1 cellular context compared by ENCODE assay signal in genomic region chr1:95340056-95340455, GRCh38.
TF ChIP-seq lines count a peak whose summit lies in the region.

No MANE protein-coding gene starts in this region.

TF ChIP-seq in WTC11, 78 proteins besides CTCF, POLR2A, EP300 and RAD21 (continued from another document):
- TF ChIP-seq, protein P1, sequence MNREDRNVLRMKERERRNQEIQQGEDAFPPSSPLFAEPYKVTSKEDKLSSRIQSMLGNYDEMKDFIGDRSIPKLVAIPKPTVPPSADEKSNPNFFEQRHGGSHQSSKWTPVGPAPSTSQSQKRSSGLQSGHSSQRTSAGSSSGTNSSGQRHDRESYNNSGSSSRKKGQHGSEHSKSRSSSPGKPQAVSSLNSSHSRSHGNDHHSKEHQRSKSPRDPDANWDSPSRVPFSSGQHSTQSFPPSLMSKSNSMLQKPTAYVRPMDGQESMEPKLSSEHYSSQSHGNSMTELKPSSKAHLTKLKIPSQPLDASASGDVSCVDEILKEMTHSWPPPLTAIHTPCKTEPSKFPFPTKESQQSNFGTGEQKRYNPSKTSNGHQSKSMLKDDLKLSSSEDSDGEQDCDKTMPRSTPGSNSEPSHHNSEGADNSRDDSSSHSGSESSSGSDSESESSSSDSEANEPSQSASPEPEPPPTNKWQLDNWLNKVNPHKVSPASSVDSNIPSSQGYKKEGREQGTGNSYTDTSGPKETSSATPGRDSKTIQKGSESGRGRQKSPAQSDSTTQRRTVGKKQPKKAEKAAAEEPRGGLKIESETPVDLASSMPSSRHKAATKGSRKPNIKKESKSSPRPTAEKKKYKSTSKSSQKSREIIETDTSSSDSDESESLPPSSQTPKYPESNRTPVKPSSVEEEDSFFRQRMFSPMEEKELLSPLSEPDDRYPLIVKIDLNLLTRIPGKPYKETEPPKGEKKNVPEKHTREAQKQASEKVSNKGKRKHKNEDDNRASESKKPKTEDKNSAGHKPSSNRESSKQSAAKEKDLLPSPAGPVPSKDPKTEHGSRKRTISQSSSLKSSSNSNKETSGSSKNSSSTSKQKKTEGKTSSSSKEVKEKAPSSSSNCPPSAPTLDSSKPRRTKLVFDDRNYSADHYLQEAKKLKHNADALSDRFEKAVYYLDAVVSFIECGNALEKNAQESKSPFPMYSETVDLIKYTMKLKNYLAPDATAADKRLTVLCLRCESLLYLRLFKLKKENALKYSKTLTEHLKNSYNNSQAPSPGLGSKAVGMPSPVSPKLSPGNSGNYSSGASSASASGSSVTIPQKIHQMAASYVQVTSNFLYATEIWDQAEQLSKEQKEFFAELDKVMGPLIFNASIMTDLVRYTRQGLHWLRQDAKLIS (CRISPR knock-in tag; IDR thresholded peaks at IDR 0.05; ENCODE audit: borderline replicate concordance), result no peak
- TF ChIP-seq, protein P2, sequence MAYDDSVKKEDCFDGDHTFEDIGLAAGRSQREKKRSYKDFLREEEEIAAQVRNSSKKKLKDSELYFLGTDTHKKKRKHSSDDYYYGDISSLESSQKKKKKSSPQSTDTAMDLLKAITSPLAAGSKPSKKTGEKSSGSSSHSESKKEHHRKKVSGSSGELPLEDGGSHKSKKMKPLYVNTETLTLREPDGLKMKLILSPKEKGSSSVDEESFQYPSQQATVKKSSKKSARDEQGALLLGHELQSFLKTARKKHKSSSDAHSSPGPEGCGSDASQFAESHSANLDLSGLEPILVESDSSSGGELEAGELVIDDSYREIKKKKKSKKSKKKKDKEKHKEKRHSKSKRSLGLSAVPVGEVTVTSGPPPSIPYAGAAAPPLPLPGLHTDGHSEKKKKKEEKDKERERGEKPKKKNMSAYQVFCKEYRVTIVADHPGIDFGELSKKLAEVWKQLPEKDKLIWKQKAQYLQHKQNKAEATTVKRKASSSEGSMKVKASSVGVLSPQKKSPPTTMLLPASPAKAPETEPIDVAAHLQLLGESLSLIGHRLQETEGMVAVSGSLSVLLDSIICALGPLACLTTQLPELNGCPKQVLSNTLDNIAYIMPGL (CRISPR knock-in tag; IDR thresholded peaks at IDR 0.05), result no peak
- TF ChIP-seq SP1 (CRISPR knock-in tag; conservative IDR thresholded peaks at IDR 0.05) (no peak), E2F4 (CRISPR knock-in tag; IDR thresholded peaks at IDR 0.05; ENCODE audit: borderline replicate concordance, low read depth) (no peak), NFATC4 (CRISPR knock-in tag; IDR thresholded peaks at IDR 0.05) (no peak), ZNF138 (CRISPR knock-in tag; conservative IDR thresholded peaks at IDR 0.05) (no peak), MXD4 (CRISPR knock-in tag; IDR thresholded peaks at IDR 0.05; ENCODE audit: borderline replicate concordance) (no peak), CBFB (CRISPR knock-in tag; IDR thresholded peaks at IDR 0.05; ENCODE audit: low read depth) (no peak), ETV6 (CRISPR knock-in tag; IDR thresholded peaks at IDR 0.05) (no peak), ZBTB21 (CRISPR knock-in tag; IDR thresholded peaks at IDR 0.05; ENCODE audit: borderline replicate concordance) (no peak)
- TF ChIP-seq, protein P3, sequence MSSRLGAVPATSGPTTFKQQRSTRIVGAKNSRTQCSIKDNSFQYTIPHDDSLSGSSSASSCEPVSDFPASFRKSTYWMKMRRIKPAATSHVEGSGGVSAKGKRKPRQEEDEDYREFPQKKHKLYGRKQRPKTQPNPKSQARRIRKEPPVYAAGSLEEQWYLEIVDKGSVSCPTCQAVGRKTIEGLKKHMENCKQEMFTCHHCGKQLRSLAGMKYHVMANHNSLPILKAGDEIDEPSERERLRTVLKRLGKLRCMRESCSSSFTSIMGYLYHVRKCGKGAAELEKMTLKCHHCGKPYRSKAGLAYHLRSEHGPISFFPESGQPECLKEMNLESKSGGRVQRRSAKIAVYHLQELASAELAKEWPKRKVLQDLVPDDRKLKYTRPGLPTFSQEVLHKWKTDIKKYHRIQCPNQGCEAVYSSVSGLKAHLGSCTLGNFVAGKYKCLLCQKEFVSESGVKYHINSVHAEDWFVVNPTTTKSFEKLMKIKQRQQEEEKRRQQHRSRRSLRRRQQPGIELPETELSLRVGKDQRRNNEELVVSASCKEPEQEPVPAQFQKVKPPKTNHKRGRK (CRISPR knock-in tag; IDR thresholded peaks at IDR 0.05; ENCODE audit: borderline replicate concordance), result no peak
- TF ChIP-seq, protein P4, sequence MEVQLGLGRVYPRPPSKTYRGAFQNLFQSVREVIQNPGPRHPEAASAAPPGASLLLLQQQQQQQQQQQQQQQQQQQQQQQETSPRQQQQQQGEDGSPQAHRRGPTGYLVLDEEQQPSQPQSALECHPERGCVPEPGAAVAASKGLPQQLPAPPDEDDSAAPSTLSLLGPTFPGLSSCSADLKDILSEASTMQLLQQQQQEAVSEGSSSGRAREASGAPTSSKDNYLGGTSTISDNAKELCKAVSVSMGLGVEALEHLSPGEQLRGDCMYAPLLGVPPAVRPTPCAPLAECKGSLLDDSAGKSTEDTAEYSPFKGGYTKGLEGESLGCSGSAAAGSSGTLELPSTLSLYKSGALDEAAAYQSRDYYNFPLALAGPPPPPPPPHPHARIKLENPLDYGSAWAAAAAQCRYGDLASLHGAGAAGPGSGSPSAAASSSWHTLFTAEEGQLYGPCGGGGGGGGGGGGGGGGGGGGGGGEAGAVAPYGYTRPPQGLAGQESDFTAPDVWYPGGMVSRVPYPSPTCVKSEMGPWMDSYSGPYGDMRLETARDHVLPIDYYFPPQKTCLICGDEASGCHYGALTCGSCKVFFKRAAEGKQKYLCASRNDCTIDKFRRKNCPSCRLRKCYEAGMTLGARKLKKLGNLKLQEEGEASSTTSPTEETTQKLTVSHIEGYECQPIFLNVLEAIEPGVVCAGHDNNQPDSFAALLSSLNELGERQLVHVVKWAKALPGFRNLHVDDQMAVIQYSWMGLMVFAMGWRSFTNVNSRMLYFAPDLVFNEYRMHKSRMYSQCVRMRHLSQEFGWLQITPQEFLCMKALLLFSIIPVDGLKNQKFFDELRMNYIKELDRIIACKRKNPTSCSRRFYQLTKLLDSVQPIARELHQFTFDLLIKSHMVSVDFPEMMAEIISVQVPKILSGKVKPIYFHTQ (CRISPR knock-in tag; IDR thresholded peaks at IDR 0.05), result no peak
